32 cellular contexts compared by ENCODE assay signal in the genomic region with DNA sequence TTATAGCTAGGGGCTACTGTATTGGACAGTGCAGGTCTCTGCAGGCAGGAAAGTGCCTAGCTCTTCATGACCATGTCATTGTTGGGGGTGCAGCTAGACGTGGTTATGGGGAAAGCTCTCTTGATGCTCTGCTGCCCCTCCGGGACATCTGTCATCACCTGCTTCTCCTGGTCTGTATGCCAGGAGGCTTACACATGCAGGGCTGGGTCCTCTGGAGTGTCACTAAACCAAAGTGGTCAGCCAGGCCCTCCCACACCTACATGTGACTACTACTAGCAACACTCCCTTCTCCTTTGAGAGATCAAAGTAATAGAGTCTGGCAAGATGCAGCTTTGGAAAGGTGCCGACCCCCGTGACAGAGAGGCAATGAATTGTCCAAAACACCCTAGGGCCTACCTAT.
"Had no signal": no experiment of that assay in that cellular context is flagged by ENCODE, and none has a peak within 500 bp of the region (broad histone marks: within the 10 kb centered on the region; RNA-seq: fewer than 3 reads in every experiment).

No MANE protein-coding gene starts in this region.

- H3K4me1 ChIP-seq: adrenal gland, body of pancreas had no signal

- H3K9me3 Mint-ChIP-seq: activated CD4-positive, alpha-beta T cell treated with anti-CD3 and anti-CD28 coated beads, Interleukin-2, amount 10 ng/mL, durations not matched to agents 7 days and 5 days; activated naive CD4-positive, alpha-beta T cell treated with anti-CD3 and anti-CD28 coated beads for 36 hours; activated naive CD4-positive, alpha-beta T cell treated with anti-CD3 and anti-CD28 coated beads, Interleukin-2, amount 50 U/mL, for 72 hours; activated T-cell treated with anti-CD3 and anti-CD28 coated beads, Interleukin-2, amount 50 U/mL, for 4 hours; activated T-helper 1 cell treated with anti-CD3 and anti-CD28 coated beads, Interleukin-12 subunit alpha, Interleukin-12 subunit beta, Interleukin-2, Interleukin-4 antibody, amounts not matched to agents 30 ng/mL and 10 ng/mL and 1 ng/mL, durations not matched to agents 14 hours and 24 hours and 36 hours had no signal

- H2AFZ ChIP-seq: PC-9 had no signal

- H3K27ac ChIP-seq: adrenal gland, body of pancreas, breast epithelium, KMS-11, PC-9 had no signal

- H3K9me3 ChIP-seq: adrenal gland, body of pancreas, breast epithelium had no signal

- H3K4me3 Mint-ChIP-seq: activated CD4-positive, alpha-beta T cell treated with anti-CD3 and anti-CD28 coated beads for 36 hours; activated CD4-positive, alpha-beta T cell treated with anti-CD3 and anti-CD28 coated beads, Interleukin-2, amount 10 ng/mL, durations not matched to agents 7 days and 5 days; activated naive CD4-positive, alpha-beta T cell treated with anti-CD3 and anti-CD28 coated beads for 36 hours; activated T-cell treated with anti-CD3 and anti-CD28 coated beads, Interleukin-2, amount 50 U/mL, for 4 hours; activated T-helper 1 cell treated with anti-CD3 and anti-CD28 coated beads, Interleukin-12 subunit alpha, Interleukin-12 subunit beta, Interleukin-2, Interleukin-4 antibody, amounts not matched to agents 30 ng/mL and 10 ng/mL and 1 ng/mL, durations not matched to agents 14 hours and 24 hours and 36 hours had no signal

- H3K4me3 ChIP-seq: adrenal gland, body of pancreas, breast epithelium, PC-9 had no signal

- H3K27me3 ChIP-seq: adrenal gland, body of pancreas, breast epithelium had no signal

- H3K36me3 Mint-ChIP-seq: activated naive CD4-positive, alpha-beta T cell treated with anti-CD3 and anti-CD28 coated beads, Interleukin-2, amount 50 U/mL, for 72 hours had no signal

- H3K36me3 ChIP-seq: adrenal gland, breast epithelium had no signal

- H3K9ac ChIP-seq: KMS-11 had no signal

- H3K27ac Mint-ChIP-seq: activated CD4-positive, alpha-beta T cell treated with anti-CD3 and anti-CD28 coated beads for 36 hours; activated CD4-positive, alpha-beta T cell treated with anti-CD3 and anti-CD28 coated beads, Interleukin-2, amount 10 ng/mL, durations not matched to agents 7 days and 5 days; activated naive CD4-positive, alpha-beta T cell treated with anti-CD3 and anti-CD28 coated beads for 36 hours; activated T-helper 1 cell treated with anti-CD3 and anti-CD28 coated beads, Interleukin-12 subunit alpha, Interleukin-12 subunit beta, Interleukin-2, Interleukin-4 antibody, amounts not matched to agents 30 ng/mL and 10 ng/mL and 1 ng/mL, durations not matched to agents 14 hours and 24 hours and 36 hours had no signal

- FAIRE-seq: astrocyte, TTC549 had no signal

- H3K4me1 Mint-ChIP-seq: activated CD4-positive, alpha-beta T cell treated with anti-CD3 and anti-CD28 coated beads for 36 hours; activated CD4-positive, alpha-beta T cell treated with anti-CD3 and anti-CD28 coated beads, Interleukin-2, amount 10 ng/mL, durations not matched to agents 7 days and 5 days had no signal

- DNase-seq: activated CD4-positive, alpha-beta T cell treated with anti-CD3 and anti-CD28 coated beads for 36 hours; activated CD4-positive, alpha-beta T cell treated with anti-CD3 and anti-CD28 coated beads, Interleukin-2, amount 10 ng/mL, durations not matched to agents 7 days and 5 days; activated CD4-positive, alpha-beta T cell treated with anti-CD3 and anti-CD28 coated beads, Interleukin-2, amount 50 U/mL, for 48 hours; activated CD8-positive, alpha-beta memory T cell treated with anti-CD3 and anti-CD28 coated beads, Interleukin-2, amount 50 U/mL, for 4 hours; activated gamma-delta T cell treated with Interleukin-2 at 50 U/mL for 16 hours; activated naive CD4-positive, alpha-beta T cell treated with anti-CD3 and anti-CD28 coated beads for 36 hours; activated T-cell treated with anti-CD3 and anti-CD28 coated beads for 4 hours; activated T-cell treated with anti-CD3 and anti-CD28 coated beads, Interleukin-2, amount 50 U/mL, for 4 hours; adrenal gland; body of pancreas; MM.1S; MV-4-11; NCI-H1092; NCI-H1436 treated with DMSO at 0.1 percent for 48 hours; NCI-H1694 treated with DMSO at 0.1 percent for 48 hours; NCI-H2029; NCI-H510A; NCI-H526; NCI-H748 treated with DMSO at 0.1 percent for 48 hours; NK-92 treated with Interleukin-12 subunit alpha and Interleukin-12 subunit beta, amount 100 ng/mL, for 24 hours; PC-9; Right ventricle myocardium superior; SW 1271; T-helper 1 cell; T-helper 2 cell; T1000 had no signal

- H3K4me2 ChIP-seq: KMS-11, PC-9 had no signal
